Comparison of ENCODE assay signal across 8 cellular contexts in the genomic region with DNA sequence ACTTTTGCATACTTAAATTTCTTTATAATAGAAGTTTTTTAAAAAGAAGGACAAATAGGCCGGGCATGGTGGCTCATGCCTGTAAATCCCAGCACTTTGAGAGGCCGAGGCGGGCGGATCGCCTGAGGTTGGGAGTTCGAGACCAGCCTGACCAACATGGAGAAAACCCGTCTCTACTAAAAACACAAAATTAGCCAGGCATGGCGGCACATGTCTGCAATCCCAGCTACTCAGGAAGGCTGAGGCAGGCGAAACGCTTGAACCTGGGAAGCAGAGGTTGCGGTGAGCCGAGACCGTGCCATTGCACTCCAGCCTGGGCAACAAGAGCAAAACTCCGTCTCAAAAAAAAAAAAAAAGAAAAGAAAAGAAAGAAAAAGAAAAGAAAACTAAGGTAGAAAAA. TPM values are rescaled to one million over a fixed set of nuclear protein-coding genes. Genes with fewer than 3 reads are reported as not detected.
DNase-seq lines count a peak whose midpoint lies in the region; ATAC-seq and TF ChIP-seq lines count a peak whose summit lies in the region.
"Not testable (repeated sequence)": the region's sequence is repeated elsewhere in the genome, so short reads cannot be mapped to it uniquely, and the experiment has no call there.

No MANE protein-coding gene starts in this region.

- not testable (repeated sequence) for H3K9me2 ChIP-seq in SU-DHL-6 (replicated peaks; ENCODE audit: insufficient read depth, low read length); hepatocyte (replicated peaks; ENCODE audit: insufficient read depth)

- peaks cover 23% of the 10 kb centered on the region for H3K36me3 ChIP-seq in SU-DHL-6 (ENCODE audit: low read length)
- not testable (repeated sequence) for H3K36me3 ChIP-seq in hepatocyte (replicated peaks; ENCODE audit: insufficient read depth, low read depth)
- peaks cover 0 to 15% of the 10 kb centered on the region in 2 donors for H3K36me3 ChIP-seq in gastrocnemius medialis
- peaks cover 10 to 25% (median 19%) of the 10 kb centered on the region in 3 donors for H3K36me3 ChIP-seq in tibial artery

- H3K4me2 ChIP-seq in SU-DHL-6 (ENCODE audit: low read depth, low read length, poor library complexity, severe bottlenecking) = peak overlapping the region; percentile 97
- H3K4me2 ChIP-seq in hepatocyte = not testable (repeated sequence)

- H3K36me3 Mint-ChIP-seq in IgD-negative memory B cell = not testable (repeated sequence)
- H3K36me3 Mint-ChIP-seq in activated T-cell treated with anti-CD3 and anti-CD28 coated beads, Interleukin-2, amount 50 U/mL, for 72 hours (ENCODE audit: insufficient read depth in 2 of 2) = peaks cover 15 to 31% of the 10 kb centered on the region in 2 donors
- H3K36me3 Mint-ChIP-seq in central memory CD8-positive, alpha-beta T cell (ENCODE audit: insufficient read depth) = peaks cover 52% of the 10 kb centered on the region

- peaks cover 87% of the 10 kb centered on the region for H3K79me2 ChIP-seq in SU-DHL-6 (ENCODE audit: insufficient read depth, low read length)
- H3K79me2 ChIP-seq in hepatocyte = peaks cover 16% of the 10 kb centered on the region

- H3K9me3 Mint-ChIP-seq in IgD-negative memory B cell; activated T-cell treated with anti-CD3 and anti-CD28 coated beads, Interleukin-2, amount 50 U/mL, for 72 hours; central memory CD8-positive, alpha-beta T cell: not testable (repeated sequence)

- not testable (repeated sequence) for ATAC-seq in activated T-cell treated with anti-CD3 and anti-CD28 coated beads, Interleukin-2, amount 50 U/mL, for 72 hours (replicated peaks in 1 of 2); central memory CD8-positive, alpha-beta T cell (replicated peaks; ENCODE audit: extremely low read depth, poor library complexity, severe bottlenecking); gastrocnemius medialis

- peaks cover 47% of the 10 kb centered on the region for H3F3A ChIP-seq in SU-DHL-6 (ENCODE audit: insufficient read depth)

- H3K4me3 ChIP-seq in SU-DHL-6 (ENCODE audit: insufficient read depth, low read length, poor library complexity, severe bottlenecking) = peak overlapping the region; percentile 89
- not testable (repeated sequence) for H3K4me3 ChIP-seq in hepatocyte, gastrocnemius medialis, tibial artery

- peak overlapping the region; percentile 90 to 98 (median 94) for H3K4me3 Mint-ChIP-seq in IgD-negative memory B cell
- peak overlapping the region; percentile 86 to 89 for H3K4me3 Mint-ChIP-seq in activated T-cell treated with anti-CD3 and anti-CD28 coated beads, Interleukin-2, amount 50 U/mL, for 72 hours
- H3K4me3 Mint-ChIP-seq in central memory CD8-positive, alpha-beta T cell = peak overlapping the region; percentile 95

- TF ChIP-seq POLR2A in gastrocnemius medialis (IDR thresholded peaks at IDR 0.05) = not testable (repeated sequence)

- H2AFZ ChIP-seq in SU-DHL-6 (ENCODE audit: low read depth, low read length, severe bottlenecking); hepatocyte: not testable (repeated sequence)

- peak overlapping the region; percentile 96 for H3K9ac ChIP-seq in SU-DHL-6 (ENCODE audit: low read length)

- H3K27ac ChIP-seq in C4-2B (peak overlapping the region; percentile 15; the same call in 1 of the 2 replicates), SU-DHL-6 (ENCODE audit: low read depth, low read length) (peak overlapping the region; percentile 97), hepatocyte (peak overlapping the region; percentile 54), gastrocnemius medialis (peak overlapping the region; percentile 63 to 100 (median 99)), tibial artery (peak overlapping the region; percentile 47 to 100)

- H3K9me3 ChIP-seq in SU-DHL-6 (ENCODE audit: insufficient read depth, low read length); hepatocyte (ENCODE audit: low read depth); gastrocnemius medialis; tibial artery: not testable (repeated sequence)

- H3K27me3 ChIP-seq in SU-DHL-6 (ENCODE audit: low read length); hepatocyte; gastrocnemius medialis; tibial artery: not testable (repeated sequence)

- peak overlapping the region; percentile 99 to 100 (median 99) for H3K27ac Mint-ChIP-seq in IgD-negative memory B cell
- peak overlapping the region; percentile 97 for H3K27ac Mint-ChIP-seq in activated T-cell treated with anti-CD3 and anti-CD28 coated beads, Interleukin-2, amount 50 U/mL, for 72 hours
- peak overlapping the region; percentile 100 for H3K27ac Mint-ChIP-seq in central memory CD8-positive, alpha-beta T cell (ENCODE audit: low read depth)

- DNase-seq in activated T-cell treated with anti-CD3 and anti-CD28 coated beads, Interleukin-2, amount 50 U/mL, for 72 hours; central memory CD8-positive, alpha-beta T cell (ENCODE audit: low spot score in 2 of 2); hepatocyte (ENCODE audit: low spot score); gastrocnemius medialis; tibial artery: not testable (repeated sequence)

- H3K4me1 ChIP-seq in hepatocyte (ENCODE audit: insufficient read depth) = not testable (repeated sequence)
- H3K4me1 ChIP-seq in gastrocnemius medialis (peaks cover 42 to 45% of the 10 kb centered on the region in 2 donors), tibial artery (peaks cover 0 to 53% (median 37%) of the 10 kb centered on the region in 4 donors)

- not testable (repeated sequence) for H3K27me3 Mint-ChIP-seq in IgD-negative memory B cell; activated T-cell treated with anti-CD3 and anti-CD28 coated beads, Interleukin-2, amount 50 U/mL, for 72 hours (ENCODE audit: low read depth); central memory CD8-positive, alpha-beta T cell

- H3K4me1 Mint-ChIP-seq in IgD-negative memory B cell = peaks cover 35 to 56% (median 50%) of the 10 kb centered on the region in 3 donors
- H3K4me1 Mint-ChIP-seq in activated T-cell treated with anti-CD3 and anti-CD28 coated beads, Interleukin-2, amount 50 U/mL, for 72 hours (ENCODE audit: low read depth) = peaks cover 74% of the 10 kb centered on the region
- peaks cover 75% of the 10 kb centered on the region for H3K4me1 Mint-ChIP-seq in central memory CD8-positive, alpha-beta T cell

- not testable (repeated sequence) for TF ChIP-seq CTCF in C4-2B (conservative IDR thresholded peaks at IDR 0.05); SU-DHL-6 (IDR thresholded peaks at IDR 0.05; ENCODE audit: insufficient read depth, low read length, poor library complexity, severe bottlenecking); hepatocyte (IDR thresholded peaks at IDR 0.05; ENCODE audit: poor library complexity); gastrocnemius medialis (IDR thresholded peaks at IDR 0.05 in 4 of 5, conservative IDR thresholded peaks at IDR 0.05 in 1 of 5); tibial artery (IDR thresholded peaks at IDR 0.05)

- in situ Hi-C loops in gastrocnemius medialis (cut with MboI; ENCODE audit: low sequenced_read_pairs in 4 of 4) = loop anchor here (10.0 to 25.0 kb wide), 3 partner anchors 52 to 564 kb away; partner anchors contain the start of genes CNTF (in 1 of the 4) and FAM111A (in 1 of the 4)

- WGBS in hepatocyte (ENCODE audit: low lambda C conversion rate, missing lambda C conversion rate) = 95% methylated on average over 13 of the region's 14 CpGs

- intact Hi-C loops in gastrocnemius medialis (cut with DNase I; ENCODE audit: low total_unique reads) = loop anchor here (10.0 kb wide), 1 partner anchor 992 kb away; no protein-coding TSS in a partner anchor
- intact Hi-C loops in tibial artery (cut with DNase I; ENCODE audit: low total_unique reads) = loop anchor here (10.0 kb wide), 1 partner anchor 102 kb away; no protein-coding TSS in a partner anchor

- H4K20me1 ChIP-seq in SU-DHL-6 (ENCODE audit: low read depth, low read length); hepatocyte (ENCODE audit: insufficient read depth, poor library complexity, severe bottlenecking): not testable (repeated sequence)

RNA-seq across cellular contexts. Expression of gene LPXN, which starts 2.8 kb away (rescaled TPM):
- polyA plus RNA-seq in IgD-negative memory B cell (141 TPM), hepatocyte (2.3 and 3.7 TPM in 2 replicates)
- 100 to 1,000 TPM; 113 to 121 TPM for total RNA-seq in activated T-cell treated with anti-CD3 and anti-CD28 coated beads, Interleukin-2, amount 50 U/mL, for 72 hours
- total RNA-seq in hepatocyte (3.1 and 3.2 TPM in 2 replicates), gastrocnemius medialis (1 to 10 TPM; 1.0 to 2.2 (median 1.9) TPM)

RNA-seq across cellular contexts. Expression of gene ZFP91, which starts 6.0 kb away (rescaled TPM):
- 6.3 TPM for polyA plus RNA-seq in IgD-negative memory B cell
- 10 to 100 TPM; 43.4 to 48.4 TPM for total RNA-seq in activated T-cell treated with anti-CD3 and anti-CD28 coated beads, Interleukin-2, amount 50 U/mL, for 72 hours
- 42.0 and 45.9 TPM in 2 replicates for total RNA-seq in hepatocyte
- polyA plus RNA-seq in hepatocyte = 13.7 and 15.4 TPM in 2 replicates
- 10 to 100 TPM; 59.0 to 94.7 (median 90.6) TPM for total RNA-seq in gastrocnemius medialis

RNA-seq across cellular contexts. Expression of gene CNTF, which starts 49.6 kb away (rescaled TPM):
- polyA plus RNA-seq in IgD-negative memory B cell = 0.11 TPM
- 1 to 10 TPM; 4.5 to 5.0 TPM for total RNA-seq in activated T-cell treated with anti-CD3 and anti-CD28 coated beads, Interleukin-2, amount 50 U/mL, for 72 hours
- 3.1 and 3.6 TPM in 2 replicates for total RNA-seq in hepatocyte
- polyA plus RNA-seq in hepatocyte = not detected in 2 replicates
- total RNA-seq in gastrocnemius medialis = 1 to 10 TPM; 3.2 to 8.5 (median 4.0) TPM

Comparison
In these comparisons a context has a peak if more than half of its experiments do, and no peak if none do; other contexts are left out.
1. H3K27ac ChIP-seq: peak in every context shown above with its lines; median percentile 99 in gastrocnemius medialis; 97 in SU-DHL-6; 74 in tibial artery; 54 in hepatocyte; 15 in C4-2B.
2. RNA of gene LPXN, which starts 2.8 kb away (total RNA-seq): 113 to 121 TPM in activated T-cell treated with anti-CD3 and anti-CD28 coated beads, Interleukin-2, amount 50 U/mL, for 72 hours; 3.1 to 3.2 TPM in hepatocyte and 1.0 to 2.2 TPM in gastrocnemius medialis; every median in the first group is over 10 times any median in the second.
3. Peak in every context shown above with its lines, with median percentiles within 50 percentile points of each other: H3K27ac Mint-ChIP-seq and H3K4me3 Mint-ChIP-seq.